In the genomic region with DNA sequence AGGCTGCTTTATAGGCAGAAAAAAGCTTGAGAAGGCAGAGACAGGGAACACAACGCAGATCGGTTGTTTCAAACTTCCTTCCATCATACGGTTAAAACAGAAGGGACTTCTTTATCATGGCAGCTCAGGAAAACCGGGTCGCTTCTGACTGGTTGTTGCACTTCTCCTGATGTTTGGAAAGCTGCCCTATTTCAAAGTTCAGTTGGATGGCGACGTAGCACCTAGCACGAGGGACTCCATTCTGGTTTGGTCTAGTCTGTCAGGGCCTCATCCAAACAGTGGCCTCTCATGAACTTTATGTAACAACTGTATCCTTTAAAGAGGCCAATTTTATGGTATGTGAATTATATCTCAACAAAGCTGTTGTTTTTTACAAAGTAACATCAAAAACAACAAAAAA, we compare ENCODE assay signal across 20 cellular contexts.
DNase-seq lines count a peak whose midpoint lies in the region; ATAC-seq, FAIRE-seq and TF ChIP-seq lines count a peak whose summit lies in the region.
"Had no signal": no experiment of that assay in that cellular context is flagged by ENCODE, and none has a peak within 500 bp of the region (broad histone marks: within the 10 kb centered on the region; RNA-seq: fewer than 3 reads in every experiment).

No MANE protein-coding gene starts in this region.

- H3K4me3 ChIP-seq in liver (ENCODE audit: low read depth in 1 of 3, low read length in 3 of 3), result no peak overlapping the region
- no peak overlapping the region for H3K4me3 ChIP-seq in HepG2 (replicated peaks in 1 of 3; ENCODE audit: insufficient read depth in 1 of 3, low read depth in 2 of 3, low read length in 3 of 3)
- H3K4me3 ChIP-seq in right lobe of liver, result no peak overlapping the region
- no peak overlapping the region for H3K4me3 ChIP-seq in gastroesophageal sphincter
- H3K4me3 ChIP-seq: A549; BLaER1 treated with 17β-estradiol and CSF1 and Interleukin-3, amounts not matched to agents 10 nM and 100 nM had no signal

- intact Hi-C loops in HepG2 (cut with micrococcal nuclease; ENCODE audit: unreplicated experiment), result no loop called here
- intact Hi-C loops in right lobe of liver (cut with DNase I), result no loop called here

- H3K27ac ChIP-seq in liver (ENCODE audit: low read depth in 1 of 2, low read length in 2 of 2) (no peak overlapping the region), HepG2 (ENCODE audit: extremely low read length, insufficient read depth, low read length) (no peak overlapping the region), right lobe of liver (no peak overlapping the region), gastroesophageal sphincter (no peak overlapping the region)
- H3K27ac ChIP-seq: 22Rv1; A549; BLaER1 treated with 17β-estradiol and CSF1 and Interleukin-3, amounts not matched to agents 10 nM and 100 nM; C4-2B had no signal

- no peak for FAIRE-seq in HepG2 (lab: Jason Lieb, UNC)
- FAIRE-seq: A549, D721Med, G401.6, GM12891, GM19239 had no signal

- in situ Hi-C loops in HepG2 (cut with HindIII; ENCODE audit: extremely low pct_ligation_motif_present, low pct_unique_long_range_greater_than_20kb), result loop anchor here (10.0 to 25.0 kb wide), 3 partner anchors 314 to 1137 kb away; no protein-coding TSS in a partner anchor

- TF ChIP-seq RAD21 in liver (IDR thresholded peaks at IDR 0.05), result no peak
- TF ChIP-seq RAD21 in HepG2 (CRISPR knock-in tag; IDR thresholded peaks at IDR 0.05), result no peak

- POLR2A ChIA-PET in HepG2 (lab: Yijun Ruan, JAX), result no interaction called here

- H3K9me3 ChIP-seq in liver (ENCODE audit: control insufficient read depth in 4 of 4, low read length in 3 of 4) (no peaks in the 10 kb centered on the region), HepG2 (ENCODE audit: low read length) (no peaks in the 10 kb centered on the region), right lobe of liver (no peaks in the 10 kb centered on the region), gastroesophageal sphincter (no peaks in the 10 kb centered on the region)
- H3K9me3 ChIP-seq: A549; BLaER1 treated with 17β-estradiol and CSF1 and Interleukin-3, amounts not matched to agents 10 nM and 100 nM; Caco-2 had no signal

- ATAC-seq in HepG2 (no peak), right lobe of liver (peak; percentile 41 to 57 (median 50)), gastroesophageal sphincter (no peak)
- ATAC-seq: A549; CD8-positive, alpha-beta T cell had no signal

- no peak overlapping the region for H3K9ac ChIP-seq in liver (ENCODE audit: low read depth in 1 of 2, low read length in 2 of 2)
- no peak overlapping the region for H3K9ac ChIP-seq in HepG2 (ENCODE audit: insufficient read depth, low read depth, low read length)
- H3K9ac ChIP-seq: BLaER1 treated with 17β-estradiol and CSF1 and Interleukin-3, amounts not matched to agents 10 nM and 100 nM had no signal

- CTCF ChIA-PET in HepG2 (lab: Yijun Ruan, JAX; ENCODE audit: low intra/inter-chr PET ratio, low total read pairs), result no interaction called here

- peaks cover 0 to 4% (median 0%) of the 10 kb centered on the region in 4 donors for H3K36me3 ChIP-seq in liver (ENCODE audit: control insufficient read depth in 4 of 4, insufficient read depth in 3 of 4, low read depth in 1 of 4, low read length in 3 of 4)
- H3K36me3 ChIP-seq in HepG2 (replicated peaks in 1 of 2; ENCODE audit: control insufficient read depth in 1 of 2, insufficient read depth in 2 of 2, low read length in 2 of 2), result peaks cover 3 to 4% of the 10 kb centered on the region in 2 experiments; a peak in 3 of 5 replicates
- H3K36me3 ChIP-seq in right lobe of liver, result peaks cover 0 to 2% (median 0%) of the 10 kb centered on the region in 4 donors
- peaks cover 0 to 88% of the 10 kb centered on the region in 2 donors for H3K36me3 ChIP-seq in gastroesophageal sphincter
- H3K36me3 ChIP-seq: BLaER1 treated with 17β-estradiol and CSF1 and Interleukin-3, amounts not matched to agents 10 nM and 100 nM had no signal

- H4K20me1 ChIP-seq in HepG2 (ENCODE audit: insufficient read depth, low read length), result no peaks in the 10 kb centered on the region
- H4K20me1 ChIP-seq: BLaER1 treated with 17β-estradiol and CSF1 and Interleukin-3, amounts not matched to agents 10 nM and 100 nM had no signal

- TF ChIP-seq CTCF in liver (IDR thresholded peaks at IDR 0.05; ENCODE audit: low read depth, low read length, missing input control), result no peak
- no peak for TF ChIP-seq CTCF in HepG2 (CRISPR knock-in tag; IDR thresholded peaks at IDR 0.05)
- no peak for TF ChIP-seq CTCF in right lobe of liver (IDR thresholded peaks at IDR 0.05)
- TF ChIP-seq CTCF in gastroesophageal sphincter (IDR thresholded peaks at IDR 0.05), result no peak

- no peak for TF ChIP-seq EP300 in HepG2 (IDR thresholded peaks at IDR 0.05; ENCODE audit: low read depth in 2 of 2, low read length in 2 of 2)
- TF ChIP-seq EP300 in HepG2 (CRISPR knock-in tag; IDR thresholded peaks at IDR 0.05; ENCODE audit: borderline replicate concordance), result no peak
- TF ChIP-seq EP300 in gastroesophageal sphincter (IDR thresholded peaks at IDR 0.05), result no peak

- no peaks in the 10 kb centered on the region for H3K79me2 ChIP-seq in HepG2 (ENCODE audit: insufficient read depth, low read length)

- 51% methylated on average over 8 of the region's 8 CpGs for WGBS in liver
- 84% methylated on average over 8 of the region's 8 CpGs for WGBS in HepG2 (ENCODE audit: low lambda C conversion rate)
- WGBS in right lobe of liver (ENCODE audit: insufficient coverage, low coverage, low lambda C conversion rate, missing lambda C conversion rate), result 48% methylated on average over 8 of the region's 8 CpGs
- WGBS in gastroesophageal sphincter (ENCODE audit: low coverage in 1 of 2), 2 donors, result 80 to 87% methylated on average over 8 of the region's 8 CpGs

- no peaks in the 10 kb centered on the region for H3K27me3 ChIP-seq in liver (ENCODE audit: control insufficient read depth in 4 of 4, insufficient read depth in 4 of 4, low read length in 3 of 4)
- H3K27me3 ChIP-seq in HepG2 (ENCODE audit: control insufficient read depth in 1 of 2, insufficient read depth in 2 of 2, low read length in 2 of 2), result no peaks in the 10 kb centered on the region
- H3K27me3 ChIP-seq in right lobe of liver, result no peaks in the 10 kb centered on the region
- no peaks in the 10 kb centered on the region for H3K27me3 ChIP-seq in gastroesophageal sphincter
- H3K27me3 ChIP-seq: BLaER1 treated with 17β-estradiol and CSF1 and Interleukin-3, amounts not matched to agents 10 nM and 100 nM had no signal

- H3K4me1 ChIP-seq in liver (ENCODE audit: control insufficient read depth in 4 of 4, insufficient read depth in 4 of 4, low read length in 3 of 4), result no peaks in the 10 kb centered on the region
- H3K4me1 ChIP-seq in HepG2 (ENCODE audit: insufficient read depth, low read length), result no peaks in the 10 kb centered on the region
- no peaks in the 10 kb centered on the region for H3K4me1 ChIP-seq in right lobe of liver
- H3K4me1 ChIP-seq in gastroesophageal sphincter, result no peaks in the 10 kb centered on the region
- H3K4me1 ChIP-seq: A549; BLaER1 treated with 17β-estradiol and CSF1 and Interleukin-3, amounts not matched to agents 10 nM and 100 nM; Caco-2 had no signal

- BruUV-seq in HepG2 (replicated peaks; lab: Mats Ljungman, UMichigan), result no TSS peak

- H2AFZ ChIP-seq in HepG2 (ENCODE audit: low read length), result no peak overlapping the region

- TF ChIP-seq POLR2A in HepG2 (IDR thresholded peaks at IDR 0.05; ENCODE audit: insufficient read depth in 1 of 2, low read depth in 2 of 2, low read length in 2 of 2), result no peak
- no peak for TF ChIP-seq POLR2A in right lobe of liver (IDR thresholded peaks at IDR 0.05)
- TF ChIP-seq POLR2A in gastroesophageal sphincter (IDR thresholded peaks at IDR 0.05), result no peak

- no peak overlapping the region for H3K4me2 ChIP-seq in HepG2 (ENCODE audit: low read depth, low read length)
- H3K4me2 ChIP-seq: A549; BLaER1 treated with 17β-estradiol and CSF1 and Interleukin-3, amounts not matched to agents 10 nM and 100 nM had no signal

- DNase-seq in HepG2 (ENCODE audit: low spot score) (no peak), right lobe of liver (no peak), NCI-H2107 (lab: John Stamatoyannopoulos, UW) (no peak)
- DNase-seq: AML-193; Caco-2; Calu3; CD4-positive, alpha-beta T cell; CD8-positive, alpha-beta T cell; DMS79 treated with DMSO at 0.1 percent for 48 hours; GF-D8 had no signal

TF ChIP-seq in liver, 16 proteins besides CTCF, POLR2A, EP300 and RAD21:
- TF ChIP-seq YY1 (IDR thresholded peaks at IDR 0.05) (no peak), HNF4A (conservative IDR thresholded peaks at IDR 0.05) (peak; percentile 18 to 46)

TF ChIP-seq in HepG2, 621 proteins besides CTCF, POLR2A, EP300 and RAD21:
- TF ChIP-seq ZNF616 (CRISPR knock-in tag; IDR thresholded peaks at IDR 0.05; ENCODE audit: low read depth) (no peak), KDM4B (CRISPR knock-in tag; IDR thresholded peaks at IDR 0.05) (no peak)
TF ChIP-seq in HepG2: peak in this region for 0.

Comparison
In these comparisons a context has a peak if more than half of its experiments do, and no peak if none do; other contexts are left out.
1. ATAC-seq: peak in right lobe of liver (4 of 4); none in HepG2 (single experiment) and gastroesophageal sphincter (single experiment).